ENCODE assay signal across 16 cellular contexts in the genomic region with DNA sequence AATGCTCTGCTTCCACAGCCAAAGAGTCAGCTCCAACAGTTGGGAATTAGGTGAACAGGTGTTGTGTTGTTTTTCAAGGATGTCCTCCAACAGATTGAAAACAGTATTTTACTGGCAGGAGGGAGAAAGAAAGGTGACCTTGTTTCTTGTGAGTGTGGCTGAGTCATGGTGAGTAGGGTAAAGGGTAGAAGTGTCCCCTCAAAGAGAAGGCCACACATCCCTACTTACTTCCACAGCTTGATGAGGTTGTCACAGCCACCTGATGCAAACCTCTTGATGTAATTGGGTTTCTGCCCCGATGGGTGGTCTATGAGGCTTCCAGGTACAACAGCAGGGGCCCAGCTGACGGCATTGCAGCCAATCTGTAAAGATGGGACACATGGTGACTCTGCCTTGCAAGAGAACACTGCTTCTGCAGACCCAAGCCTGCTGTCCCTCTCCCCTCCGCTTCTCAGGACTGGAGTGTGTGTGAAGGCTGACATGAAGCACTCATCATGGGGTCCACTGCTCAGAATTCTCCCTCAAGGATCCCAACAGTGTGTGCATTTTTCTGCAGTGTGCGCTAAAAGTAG. TPM values are rescaled to one million over a fixed set of nuclear protein-coding genes. Genes with fewer than 3 reads are reported as not detected.
DNase-seq lines count a peak whose midpoint lies in the region; ATAC-seq, FAIRE-seq and TF ChIP-seq lines count a peak whose summit lies in the region.
"Had no signal": no experiment of that assay in that cellular context is flagged by ENCODE, and none has a peak within 500 bp of the region (broad histone marks: within the 10 kb centered on the region; RNA-seq: fewer than 3 reads in every experiment).

No MANE protein-coding gene starts in this region.

- ATAC-seq in K562 (no peak; the same call in 2 of the 3 replicates), HG02759 (IDR thresholded peaks at IDR 0.05; ENCODE audit: unreplicated experiment) (no peak)

- TF ChIP-seq RAD21 in K562 (CRISPR knock-in tag; conservative IDR thresholded peaks at IDR 0.05 in 1 of 2, IDR thresholded peaks at IDR 0.05 in 1 of 2): no peak

- TF ChIP-seq EP300 in K562 (IDR thresholded peaks at IDR 0.05; ENCODE audit: low read length): no peak

- TF ChIP-seq POLR2A in GM15510 (IDR thresholded peaks at IDR 0.05; ENCODE audit: borderline replicate concordance, extremely low read depth, insufficient read length) (peak; percentile 9), K562 (conservative IDR thresholded peaks at IDR 0.05) (no peak)

- no peaks in the 10 kb centered on the region; a peak in 1 of 5 replicates for H3K4me1 ChIP-seq in K562 (replicated peaks in 1 of 2; ENCODE audit: control insufficient read depth in 2 of 2, insufficient read depth in 2 of 2, low read length in 2 of 2)

- no peak for TF ChIP-seq CTCF in K562 (IDR thresholded peaks at IDR 0.05 in 2 of 3, conservative IDR thresholded peaks at IDR 0.05 in 1 of 3; ENCODE audit: insufficient read depth in 2 of 3, low read depth in 1 of 3, low read length in 3 of 3)

- FAIRE-seq in K562 (lab: Jason Lieb, UNC) (no peak), GM19239 (lab: Jason Lieb, UNC) (no peak)

- in situ Hi-C loops in K562 (cut with MboI): loop anchor here (25.0 kb wide), 1 partner anchor 793 kb away; no protein-coding TSS in a partner anchor

- H3K27me3 ChIP-seq in K562 (ENCODE audit: control insufficient read depth in 2 of 2, insufficient read depth in 2 of 2, low read length in 2 of 2): no peaks in the 10 kb centered on the region

- CTCF ChIA-PET in K562 (lab: Yijun Ruan, JAX; ENCODE audit: low intra/inter-chr PET ratio): no interaction called here

- H3K9ac ChIP-seq in K562 (ENCODE audit: insufficient read depth in 1 of 2, low read depth in 2 of 2, low read length in 2 of 2): peak overlapping the region in 1 of 2 experiments; percentile 53; a peak in 1 of 4 replicates
- H3K9ac ChIP-seq: GM23248 had no signal

- POLR2A ChIA-PET in K562 (lab: Yijun Ruan, JAX): interaction anchor here (0.6 to 6.9 kb wide), 10 partner anchors 7 to 177 kb away, joined by 3 to 49 read pairs (median 3); partner anchors contain the start of genes GHRL, SEC13 and TATDN2

- H3K36me3 ChIP-seq in K562 (ENCODE audit: control insufficient read depth, insufficient read depth, low read length): peaks cover 94% of the 10 kb centered on the region

- H2AFZ ChIP-seq in K562 (ENCODE audit: low read depth, low read length): no peak overlapping the region
- H2AFZ ChIP-seq: GM23248, PC-9 had no signal

- H3K27ac ChIP-seq in K562 (ENCODE audit: extremely low read depth, low read depth, low read length): peak overlapping the region; percentile 21; the same call in 2 of the 3 replicates
- H3K27ac ChIP-seq: GM23248, PC-9 had no signal

- no TSS peak for BruUV-seq in K562 (replicated peaks; lab: Mats Ljungman, UMichigan)

- no peak overlapping the region for H3K4me3 ChIP-seq in K562
- H3K4me3 ChIP-seq: GM23248, PC-9 had no signal

- no peak overlapping the region for H3K4me2 ChIP-seq in K562 (ENCODE audit: insufficient read depth, low read length)
- H3K4me2 ChIP-seq: PC-9 had no signal

- H3K79me2 ChIP-seq in K562 (ENCODE audit: control insufficient read depth, insufficient read depth, low read length): no peaks in the 10 kb centered on the region

- peaks cover 4% of the 10 kb centered on the region for H3K9me1 ChIP-seq in K562 (ENCODE audit: control insufficient read depth, insufficient read depth, low read length)

- intact Hi-C loops in K562 (cut with micrococcal nuclease): no loop called here

- 95% methylated on average over 4 of the region's 4 CpGs for WGBS in K562 (ENCODE audit: insufficient coverage, low coverage, missing lambda C conversion rate)

- no peaks in the 10 kb centered on the region; the same call in none of the 2 replicates for H4K20me1 ChIP-seq in K562 (replicated peaks; ENCODE audit: control insufficient read depth, insufficient read depth, low read length)

- H3K9me3 ChIP-seq in K562 (replicated peaks; ENCODE audit: control insufficient read depth, insufficient read depth, low read depth, low read length): no peaks in the 10 kb centered on the region

- DNase-seq in DMS 273 (lab: John Stamatoyannopoulos, UW; ENCODE audit: unreplicated experiment) (peak; percentile 62), K562 (ENCODE audit: extremely low read depth in 1 of 4, low spot score in 3 of 4) (no peak), mesenteric fat pad (ENCODE audit: low spot score) (peak; percentile 55), occipital lobe (lab: John Stamatoyannopoulos, UW) (no peak), GM19239 (ENCODE audit: insufficient read length, low spot score) (no peak)
- DNase-seq: DMS153, GM23248, MV-4-11, NCI-H1436, NCI-H2081, NCI-H226, PC-9 had no signal

TF ChIP-seq in K562, 482 proteins besides CTCF, POLR2A, EP300 and RAD21:
- peak; percentile 48 for TF ChIP-seq NFE2 (IDR thresholded peaks at IDR 0.05; ENCODE audit: low read depth)
- TF ChIP-seq ZKSCAN8 (CRISPR knock-in tag; IDR thresholded peaks at IDR 0.05): no peak
- TF ChIP-seq MAFK (IDR thresholded peaks at IDR 0.05; ENCODE audit: low read length): peak; percentile 36
- peak; percentile 26; the same call in 1 of the 2 replicates for TF ChIP-seq MAFF (IDR thresholded peaks at IDR 0.05; ENCODE audit: low read length)

RNA-seq across cellular contexts. Expression of gene GHRL, which starts 12.7 kb away (rescaled TPM):
- 1.2 and 1.5 TPM in 2 replicates for total RNA-seq in K562 (2011; cell fraction: chromatin; rRNA removed; ENCODE audit: low replicate concordance)
- total RNA-seq in K562 (2011; cell fraction: nucleolus; rRNA removed): 0.83 and 1.1 TPM in 2 replicates
- 0.84 and 1.6 TPM in 2 replicates for total RNA-seq in K562 (2011; cell fraction: nucleoplasm; rRNA removed)
- total RNA-seq in K562 (2014; rRNA removed): 0.45 TPM in 1 of 2 replicates, not detected in the other
- not detected in 2 replicates for total RNA-seq in K562 (2014; rRNA removed; fragmentation: Illumina TruSeq; extraction: Trizol)
- total RNA-seq in K562 (2015; rRNA removed; fragmentation: Illumina TruSeq; extraction: Trizol): 0.60 TPM in 1 of 2 replicates, not detected in the other
- total RNA-seq in K562 (2021): 0.29 and 0.34 TPM in 2 replicates
- 0.08 and 0.09 TPM in 2 replicates for polyA plus RNA-seq in K562 (2011; rRNA removed)
- polyA plus RNA-seq in K562 (2011; cell fraction: cytosol; rRNA removed): 0.06 TPM in 1 of 2 replicates, not detected in the other
- 0.35 and 0.75 TPM in 2 replicates for polyA plus RNA-seq in K562 (2011; cell fraction: nucleus; rRNA removed)
- polyA plus RNA-seq in K562 (2012): 0.51 and 0.53 TPM in 2 replicates
- polyA plus RNA-seq in K562 (2014; fragmentation: Illumina TruSeq; extraction: Trizol): 0.15 TPM in 1 of 2 replicates, not detected in the other
- not detected for polyA plus RNA-seq in K562 (2014; fragmentation: Nextera tagmentation; extraction: Ambion mirVana)
- 0.16 and 0.19 TPM in 2 replicates for polyA plus RNA-seq in K562 (2014; rRNA removed)
- polyA minus RNA-seq in K562 (2011; rRNA and poly(A)+ RNA removed): 0.21 TPM in 1 of 2 replicates, not detected in the other
- not detected in 2 replicates for polyA minus RNA-seq in K562 (2011; cell fraction: cytosol; rRNA and poly(A)+ RNA removed)
- 0.22 TPM in 1 of 2 replicates, not detected in the other for polyA minus RNA-seq in K562 (2011; cell fraction: nucleus; rRNA and poly(A)+ RNA removed)
- total RNA-seq in mesenteric fat pad: 2.1 TPM
- not detected for total RNA-seq in occipital lobe
- total RNA-seq: GM23248, PC-9, SK-MEL-5 had no signal
- polyA plus RNA-seq: BJ had no signal

RNA-seq across cellular contexts. Expression of gene SEC13, which starts 15.5 kb away (rescaled TPM):
- 285 and 425 TPM in 2 replicates for total RNA-seq in K562 (2011; cell fraction: chromatin; rRNA removed; ENCODE audit: low replicate concordance)
- total RNA-seq in K562 (2011; cell fraction: nucleolus; rRNA removed): 250 and 265 TPM in 2 replicates
- total RNA-seq in K562 (2011; cell fraction: nucleoplasm; rRNA removed): 278 and 337 TPM in 2 replicates
- total RNA-seq in K562 (2014; rRNA removed) (256 and 318 TPM in 2 replicates), K562 (2014; rRNA removed; fragmentation: Illumina TruSeq; extraction: Trizol) (124 and 145 TPM in 2 replicates), K562 (2015; rRNA removed; fragmentation: Illumina TruSeq; extraction: Trizol) (192 and 196 TPM in 2 replicates), K562 (2021) (199 and 209 TPM in 2 replicates), mesenteric fat pad (98.5 TPM), occipital lobe (56.3 TPM)
- polyA plus RNA-seq in K562 (2011; rRNA removed) (199 and 308 TPM in 2 replicates), K562 (2014; fragmentation: Illumina TruSeq; extraction: Trizol) (274 and 284 TPM in 2 replicates), K562 (2014; fragmentation: Nextera tagmentation; extraction: Ambion mirVana) (100 to 1,000 TPM in 1 of 2 experiments, 10 to 100 TPM in 1; 71.5 to 116 TPM), K562 (2014; rRNA removed) (152 and 181 TPM in 2 replicates)
- 331 and 334 TPM in 2 replicates for polyA plus RNA-seq in K562 (2011; cell fraction: cytosol; rRNA removed)
- polyA plus RNA-seq in K562 (2011; cell fraction: nucleus; rRNA removed): 250 and 306 TPM in 2 replicates
- polyA plus RNA-seq in K562 (2012): 186 and 201 TPM in 2 replicates
- 268 and 286 TPM in 2 replicates for polyA minus RNA-seq in K562 (2011; rRNA and poly(A)+ RNA removed)
- 204 and 250 TPM in 2 replicates for polyA minus RNA-seq in K562 (2011; cell fraction: cytosol; rRNA and poly(A)+ RNA removed)
- polyA minus RNA-seq in K562 (2011; cell fraction: nucleus; rRNA and poly(A)+ RNA removed): 102 and 172 TPM in 2 replicates

RNA-seq across cellular contexts. Expression of gene TATDN2, which starts 57.2 kb away (rescaled TPM):
- 72.5 and 115 TPM in 2 replicates for total RNA-seq in K562 (2011; cell fraction: chromatin; rRNA removed; ENCODE audit: low replicate concordance)
- 71.2 and 76.0 TPM in 2 replicates for total RNA-seq in K562 (2011; cell fraction: nucleolus; rRNA removed)
- total RNA-seq in K562 (2011; cell fraction: nucleoplasm; rRNA removed): 73.4 and 78.1 TPM in 2 replicates
- total RNA-seq in K562 (2014; rRNA removed): 10.9 and 14.7 TPM in 2 replicates
- 25.0 and 25.8 TPM in 2 replicates for total RNA-seq in K562 (2014; rRNA removed; fragmentation: Illumina TruSeq; extraction: Trizol)
- 29.0 and 30.3 TPM in 2 replicates for total RNA-seq in K562 (2015; rRNA removed; fragmentation: Illumina TruSeq; extraction: Trizol)
- 38.8 and 44.7 TPM in 2 replicates for total RNA-seq in K562 (2021)
- 20.8 and 27.2 TPM in 2 replicates for polyA plus RNA-seq in K562 (2011; rRNA removed)
- polyA plus RNA-seq in K562 (2011; cell fraction: cytosol; rRNA removed): 20.7 and 21.3 TPM in 2 replicates
- 33.0 and 34.2 TPM in 2 replicates for polyA plus RNA-seq in K562 (2011; cell fraction: nucleus; rRNA removed)
- polyA plus RNA-seq in K562 (2012): 25.7 and 36.1 TPM in 2 replicates
- 34.9 and 36.6 TPM in 2 replicates for polyA plus RNA-seq in K562 (2014; fragmentation: Illumina TruSeq; extraction: Trizol)
- polyA plus RNA-seq in K562 (2014; fragmentation: Nextera tagmentation; extraction: Ambion mirVana): 1 to 10 TPM; 5.2 to 7.9 TPM
- polyA plus RNA-seq in K562 (2014; rRNA removed): 23.7 and 28.0 TPM in 2 replicates
- 27.0 and 40.2 TPM in 2 replicates for polyA minus RNA-seq in K562 (2011; rRNA and poly(A)+ RNA removed)
- 13.5 and 22.0 TPM in 2 replicates for polyA minus RNA-seq in K562 (2011; cell fraction: cytosol; rRNA and poly(A)+ RNA removed)
- 27.6 and 34.4 TPM in 2 replicates for polyA minus RNA-seq in K562 (2011; cell fraction: nucleus; rRNA and poly(A)+ RNA removed)
- total RNA-seq in mesenteric fat pad: 34.7 TPM
- 21.1 TPM for total RNA-seq in occipital lobe

Comparison
In these comparisons a context has a peak if more than half of its experiments do, and no peak if none do; other contexts are left out.
1. DNase-seq: peak in DMS 273 (single experiment) and mesenteric fat pad (single experiment); none in K562 (0 of 4), occipital lobe (single experiment) and GM19239 (single experiment).